23 cellular contexts compared by ENCODE assay signal in genomic region chr1:108190686-108191416, GRCh38. TPM values are rescaled to one million over a fixed set of nuclear protein-coding genes. Genes with fewer than 3 reads are reported as not detected.
DNase-seq lines count a peak whose midpoint lies in the region; ATAC-seq, FAIRE-seq and TF ChIP-seq lines count a peak whose summit lies in the region.
"Had no signal": no experiment of that assay in that cellular context is flagged by ENCODE, and none has a peak within 500 bp of the region (broad histone marks: within the 10 kb centered on the region; RNA-seq: fewer than 3 reads in every experiment).

No MANE protein-coding gene starts in this region.

- H3K4me3 ChIP-seq in K562 = no peak overlapping the region
- H3K4me3 ChIP-seq in tibial artery = no peak overlapping the region
- H3K4me3 ChIP-seq: suprapubic skin had no signal

- no peak overlapping the region for H2AFZ ChIP-seq in K562 (ENCODE audit: low read depth, low read length)
- H2AFZ ChIP-seq: parathyroid adenoma had no signal

- no peak for TF ChIP-seq EP300 in K562 (IDR thresholded peaks at IDR 0.05; ENCODE audit: low read length)

- peak overlapping the region; percentile 9 for H3K27ac Mint-ChIP-seq in stimulated activated naive B cell treated with anti-CD40 and anti-IgM and Interleukin-4, amounts not matched to agents 10 μg/mL and 1 μg/mL and 100 μg/mL, for 72 hours
- H3K27ac Mint-ChIP-seq: activated CD4-positive, alpha-beta memory T cell treated with anti-CD3 and anti-CD28 coated beads for 36 hours had no signal

- H3K36me3 Mint-ChIP-seq in stimulated activated naive B cell treated with anti-CD40 and anti-IgM and Interleukin-4, amounts not matched to agents 10 μg/mL and 1 μg/mL and 100 μg/mL, for 72 hours = peaks cover 31 to 32% of the 10 kb centered on the region in 2 donors

- no peaks in the 10 kb centered on the region for H3K27me3 ChIP-seq in K562 (ENCODE audit: control insufficient read depth in 2 of 2, insufficient read depth in 2 of 2, low read length in 2 of 2)
- H3K27me3 ChIP-seq in tibial artery = no peaks in the 10 kb centered on the region
- H3K27me3 ChIP-seq: BLaER1 treated with 17β-estradiol and CSF1 and Interleukin-3, amounts not matched to agents 10 nM and 100 nM; suprapubic skin had no signal

- H3K4me2 ChIP-seq in K562 (ENCODE audit: insufficient read depth, low read length) = no peak overlapping the region
- H3K4me2 ChIP-seq: BLaER1 treated with 17β-estradiol and CSF1 and Interleukin-3, amounts not matched to agents 10 nM and 100 nM had no signal

- peaks cover 18 to 40% of the 10 kb centered on the region in 2 donors for H3K4me1 Mint-ChIP-seq in stimulated activated naive B cell treated with anti-CD40 and anti-IgM and Interleukin-4, amounts not matched to agents 10 μg/mL and 1 μg/mL and 100 μg/mL, for 72 hours

- intact Hi-C loops in K562 (cut with micrococcal nuclease) (no loop called here), tibial artery (cut with DNase I; ENCODE audit: low total_unique reads) (no loop called here)

- TF ChIP-seq CTCF in K562 (IDR thresholded peaks at IDR 0.05 in 2 of 3, conservative IDR thresholded peaks at IDR 0.05 in 1 of 3; ENCODE audit: insufficient read depth in 2 of 3, low read depth in 1 of 3, low read length in 3 of 3) (no peak), tibial artery (IDR thresholded peaks at IDR 0.05) (no peak)

- POLR2A ChIA-PET in K562 (lab: Yijun Ruan, JAX) = interaction anchor here (0.6 to 2.6 kb wide), 2 partner anchors 9 to 11 kb away, joined by 3 to 10 read pairs; partner anchors contain the start of gene SLC25A24

- CTCF ChIA-PET in K562 (lab: Yijun Ruan, JAX; ENCODE audit: low intra/inter-chr PET ratio) = no interaction called here

- DNase-seq in NCI-H1417 (lab: John Stamatoyannopoulos, UW) (peak in 2 of 3 experiments; percentile 8 to 52), NCI-H1417 treated with DMSO at 0.1 percent for 48 hours (lab: John Stamatoyannopoulos, UW) (no peak), NCI-H1436 treated with DMSO at 0.1 percent for 48 hours (lab: John Stamatoyannopoulos, UW) (peak; percentile 49), K562 (ENCODE audit: extremely low read depth in 1 of 4, low spot score in 3 of 4) (peak in 3 of 4 experiments; percentile 23 to 28 (median 26)), tibial artery (no peak)
- DNase-seq in stimulated activated naive B cell treated with anti-CD40 and anti-IgM and Interleukin-4, amounts not matched to agents 10 μg/mL and 1 μg/mL and 100 μg/mL, for 72 hours = peak; percentile 15
- DNase-seq: 8988T; activated CD4-positive, alpha-beta memory T cell treated with anti-CD3 and anti-CD28 coated beads for 36 hours; activated naive CD4-positive, alpha-beta T cell; amygdala; caudate nucleus; Kasumi-1; NCI-H510A; stimulated activated CD4-positive, alpha-beta T cell treated with anti-CD3 and anti-CD28 coated beads, Interleukin-2, amount 100 ng/mL, for 48 hours; T-helper 1 cell had no signal

- FAIRE-seq in K562 (lab: Jason Lieb, UNC) = no peak

- no peak overlapping the region for H3K9ac ChIP-seq in K562 (ENCODE audit: insufficient read depth in 1 of 2, low read depth in 2 of 2, low read length in 2 of 2)
- H3K9ac ChIP-seq: BLaER1 treated with 17β-estradiol and CSF1 and Interleukin-3, amounts not matched to agents 10 nM and 100 nM; parathyroid adenoma had no signal

- no peak for TF ChIP-seq RAD21 in K562 (CRISPR knock-in tag; conservative IDR thresholded peaks at IDR 0.05 in 1 of 2, IDR thresholded peaks at IDR 0.05 in 1 of 2)

- H3K4me1 ChIP-seq in K562 (replicated peaks in 1 of 2; ENCODE audit: control insufficient read depth in 2 of 2, insufficient read depth in 2 of 2, low read length in 2 of 2) = no peaks in the 10 kb centered on the region
- peaks cover 0 to 35% (median 3%) of the 10 kb centered on the region in 4 donors for H3K4me1 ChIP-seq in tibial artery
- H3K4me1 ChIP-seq: BLaER1 treated with 17β-estradiol and CSF1 and Interleukin-3, amounts not matched to agents 10 nM and 100 nM; parathyroid adenoma; suprapubic skin had no signal

- no peak for TF ChIP-seq POLR2A in K562 (conservative IDR thresholded peaks at IDR 0.05)

- no peaks in the 10 kb centered on the region for H4K20me1 ChIP-seq in K562 (replicated peaks; ENCODE audit: control insufficient read depth, insufficient read depth, low read length)

- peak overlapping the region in 1 of 2 donors; percentile 8 for H3K4me3 Mint-ChIP-seq in stimulated activated naive B cell treated with anti-CD40 and anti-IgM and Interleukin-4, amounts not matched to agents 10 μg/mL and 1 μg/mL and 100 μg/mL, for 72 hours
- H3K4me3 Mint-ChIP-seq: activated CD4-positive, alpha-beta memory T cell treated with anti-CD3 and anti-CD28 coated beads for 36 hours had no signal

- H3K9me3 ChIP-seq in K562 (replicated peaks; ENCODE audit: control insufficient read depth, insufficient read depth, low read depth, low read length) = peaks cover 17% of the 10 kb centered on the region
- peaks cover 0 to 3% (median 0%) of the 10 kb centered on the region in 3 donors for H3K9me3 ChIP-seq in tibial artery
- H3K9me3 ChIP-seq: suprapubic skin had no signal

- in situ Hi-C loops in K562 (cut with MboI) = no loop called here

- no peaks in the 10 kb centered on the region for H3K79me2 ChIP-seq in K562 (ENCODE audit: control insufficient read depth, insufficient read depth, low read length)
- H3K79me2 ChIP-seq: parathyroid adenoma had no signal

- H3K27me3 Mint-ChIP-seq in stimulated activated naive B cell treated with anti-CD40 and anti-IgM and Interleukin-4, amounts not matched to agents 10 μg/mL and 1 μg/mL and 100 μg/mL, for 72 hours = no peaks in the 10 kb centered on the region
- H3K27me3 Mint-ChIP-seq: activated CD4-positive, alpha-beta memory T cell treated with anti-CD3 and anti-CD28 coated beads for 36 hours had no signal

- peaks cover 0 to 7% of the 10 kb centered on the region in 2 donors for H3K9me3 Mint-ChIP-seq in stimulated activated naive B cell treated with anti-CD40 and anti-IgM and Interleukin-4, amounts not matched to agents 10 μg/mL and 1 μg/mL and 100 μg/mL, for 72 hours

- ATAC-seq in K562 (no peak), HG02870 (IDR thresholded peaks at IDR 0.05; ENCODE audit: unreplicated experiment) (no peak), HG03108 (IDR thresholded peaks at IDR 0.05; ENCODE audit: unreplicated experiment) (no peak)
- ATAC-seq in stimulated activated naive B cell treated with anti-CD40 and anti-IgM and Interleukin-4, amounts not matched to agents 10 μg/mL and 1 μg/mL and 100 μg/mL, for 72 hours (replicated peaks) = peak; percentile 78 to 89
- ATAC-seq: esophagus mucosa had no signal

- no TSS peak for BruUV-seq in K562 (replicated peaks; lab: Mats Ljungman, UMichigan)

- no peaks in the 10 kb centered on the region for H3K9me1 ChIP-seq in K562 (ENCODE audit: control insufficient read depth, insufficient read depth, low read length)

- H3K36me3 ChIP-seq in K562 (ENCODE audit: control insufficient read depth, insufficient read depth, low read length) (peaks cover 29% of the 10 kb centered on the region; the same call in 2 of the 3 replicates), tibial artery (peaks cover 0 to 13% (median 12%) of the 10 kb centered on the region in 3 donors)

- H3K27ac ChIP-seq in K562 (ENCODE audit: extremely low read depth, low read depth, low read length) (no peak overlapping the region), tibial artery (peak overlapping the region in 1 of 2 donors; percentile 42)
- H3K27ac ChIP-seq: BLaER1 treated with 17β-estradiol and CSF1 and Interleukin-3, amounts not matched to agents 10 nM and 100 nM; parathyroid adenoma; suprapubic skin had no signal

- 25% methylated on average over 5 of the region's 5 CpGs for WGBS in K562 (ENCODE audit: insufficient coverage, low coverage, missing lambda C conversion rate)

TF ChIP-seq in K562, 482 proteins besides CTCF, POLR2A, EP300 and RAD21 (continues in another document):
- TF ChIP-seq U2AF2 (optimal IDR thresholded peaks at IDR 0.05; ENCODE audit: low read depth, low read length) = no peak
- TF ChIP-seq NR4A1 (CRISPR knock-in tag; IDR thresholded peaks at IDR 0.05) = no peak
- no peak for TF ChIP-seq NR4A1 (tag; IDR thresholded peaks at IDR 0.05)

RNA-seq across cellular contexts. Expression of gene SLC25A24, which starts 9.3 kb away (rescaled TPM):
- total RNA-seq in K562 (2011; cell fraction: chromatin; rRNA removed; ENCODE audit: low replicate concordance) = 11.3 and 24.2 TPM in 2 replicates
- total RNA-seq in K562 (2011; cell fraction: nucleolus; rRNA removed) = 10.4 and 10.5 TPM in 2 replicates
- 20.5 and 30.4 TPM in 2 replicates for total RNA-seq in K562 (2011; cell fraction: nucleoplasm; rRNA removed)
- total RNA-seq in K562 (2014; rRNA removed) = 19.8 and 20.0 TPM in 2 replicates
- total RNA-seq in K562 (2014; rRNA removed; fragmentation: Illumina TruSeq; extraction: Trizol) = 34.5 and 39.7 TPM in 2 replicates
- total RNA-seq in K562 (2015; rRNA removed; fragmentation: Illumina TruSeq; extraction: Trizol) = 27.9 and 30.7 TPM in 2 replicates
- 25.4 and 25.8 TPM in 2 replicates for total RNA-seq in K562 (2021)
- polyA plus RNA-seq in K562 (2011; rRNA removed) = 25.1 and 34.9 TPM in 2 replicates
- polyA plus RNA-seq in K562 (2011; cell fraction: cytosol; rRNA removed) = 6.8 and 16.0 TPM in 2 replicates
- 6.1 and 9.2 TPM in 2 replicates for polyA plus RNA-seq in K562 (2011; cell fraction: nucleus; rRNA removed)
- 18.3 and 24.9 TPM in 2 replicates for polyA plus RNA-seq in K562 (2012)
- 22.5 and 29.3 TPM in 2 replicates for polyA plus RNA-seq in K562 (2014; fragmentation: Illumina TruSeq; extraction: Trizol)
- 1 to 10 TPM; 6.9 to 8.3 TPM for polyA plus RNA-seq in K562 (2014; fragmentation: Nextera tagmentation; extraction: Ambion mirVana)
- polyA plus RNA-seq in K562 (2014; rRNA removed) = 15.7 and 19.9 TPM in 2 replicates
- 38.2 and 46.0 TPM in 2 replicates for polyA minus RNA-seq in K562 (2011; rRNA and poly(A)+ RNA removed)
- 13.7 and 15.7 TPM in 2 replicates for polyA minus RNA-seq in K562 (2011; cell fraction: cytosol; rRNA and poly(A)+ RNA removed)
- 14.4 and 23.8 TPM in 2 replicates for polyA minus RNA-seq in K562 (2011; cell fraction: nucleus; rRNA and poly(A)+ RNA removed)

RNA-seq across cellular contexts. Expression of gene NBPF4, which starts 53.0 kb away (rescaled TPM):
- total RNA-seq in K562 (2011; cell fraction: chromatin; rRNA removed; ENCODE audit: low replicate concordance) = 11.5 and 13.7 TPM in 2 replicates
- total RNA-seq in K562 (2011; cell fraction: nucleolus; rRNA removed) = 4.3 and 4.6 TPM in 2 replicates
- total RNA-seq in K562 (2011; cell fraction: nucleoplasm; rRNA removed) = 6.1 and 7.0 TPM in 2 replicates
- total RNA-seq in K562 (2014; rRNA removed) (3.6 and 5.8 TPM in 2 replicates), K562 (2014; rRNA removed; fragmentation: Illumina TruSeq; extraction: Trizol) (5.6 and 5.9 TPM in 2 replicates), K562 (2015; rRNA removed; fragmentation: Illumina TruSeq; extraction: Trizol) (6.0 and 6.1 TPM in 2 replicates), K562 (2021) (5.3 and 6.6 TPM in 2 replicates)
- polyA plus RNA-seq in K562 (2011; rRNA removed) (4.6 and 7.6 TPM in 2 replicates), K562 (2014; fragmentation: Illumina TruSeq; extraction: Trizol) (9.8 and 10.4 TPM in 2 replicates), K562 (2014; fragmentation: Nextera tagmentation; extraction: Ambion mirVana) (1 to 10 TPM; 3.9 to 4.2 TPM), K562 (2014; rRNA removed) (5.9 and 7.1 TPM in 2 replicates)
- 2.7 and 4.8 TPM in 2 replicates for polyA plus RNA-seq in K562 (2011; cell fraction: cytosol; rRNA removed)
- polyA plus RNA-seq in K562 (2011; cell fraction: nucleus; rRNA removed) = 22.4 and 27.0 TPM in 2 replicates
- polyA plus RNA-seq in K562 (2012) = 6.5 and 8.6 TPM in 2 replicates
- polyA minus RNA-seq in K562 (2011; rRNA and poly(A)+ RNA removed) = 4.9 and 5.5 TPM in 2 replicates
- 0.82 and 1.9 TPM in 2 replicates for polyA minus RNA-seq in K562 (2011; cell fraction: cytosol; rRNA and poly(A)+ RNA removed)
- 4.2 and 7.2 TPM in 2 replicates for polyA minus RNA-seq in K562 (2011; cell fraction: nucleus; rRNA and poly(A)+ RNA removed)
- total RNA-seq: activated CD4-positive, alpha-beta memory T cell treated with anti-CD3 and anti-CD28 coated beads for 36 hours; H4; suprapubic skin had no signal
- polyA plus RNA-seq: liver had no signal

Comparison
In these comparisons a context has a peak if more than half of its experiments do, and no peak if none do; other contexts are left out.
1. DNase-seq: peak in NCI-H1417 (2 of 3), NCI-H1436 treated with DMSO at 0.1 percent for 48 hours (single experiment), K562 (3 of 4) and stimulated activated naive B cell treated with anti-CD40 and anti-IgM and Interleukin-4, amounts not matched to agents 10 μg/mL and 1 μg/mL and 100 μg/mL, for 72 hours (single experiment); none in NCI-H1417 treated with DMSO at 0.1 percent for 48 hours (single experiment) and tibial artery (0 of 2).
2. ATAC-seq: peak in stimulated activated naive B cell treated with anti-CD40 and anti-IgM and Interleukin-4, amounts not matched to agents 10 μg/mL and 1 μg/mL and 100 μg/mL, for 72 hours (2 of 2); none in K562 (single experiment), HG02870 (single experiment) and HG03108 (single experiment).